Comparison of ENCODE assay signal across 9 cellular contexts in genomic region chr13:41995946-41996345, GRCh38. TPM values are rescaled to one million over a fixed set of nuclear protein-coding genes. Genes with fewer than 3 reads are reported as not detected.
DNase-seq lines count a peak whose midpoint lies in the region; ATAC-seq and TF ChIP-seq lines count a peak whose summit lies in the region.
"Had no signal": no experiment of that assay in that cellular context is flagged by ENCODE, and none has a peak within 500 bp of the region (broad histone marks: within the 10 kb centered on the region; RNA-seq: fewer than 3 reads in every experiment).

No MANE protein-coding gene starts in this region.

- peak; percentile 70 for ATAC-seq in Right ventricle myocardium superior (ENCODE audit: poor library complexity)
- ATAC-seq in effector memory CD8-positive, alpha-beta T cell (replicated peaks): peak; percentile 45
- no peak for ATAC-seq in gastroesophageal sphincter
- ATAC-seq in sciatic nerve: no peak

- H3K36me3 ChIP-seq in right atrium auricular region: no peaks in the 10 kb centered on the region
- H3K36me3 ChIP-seq in gastroesophageal sphincter: no peaks in the 10 kb centered on the region
- H3K36me3 ChIP-seq: BLaER1 treated with 17β-estradiol and CSF1 and Interleukin-3, amounts not matched to agents 10 nM and 100 nM had no signal

- no peak for TF ChIP-seq EP300 in gastroesophageal sphincter (IDR thresholded peaks at IDR 0.05)

- H3K27me3 ChIP-seq in right atrium auricular region: no peaks in the 10 kb centered on the region
- no peaks in the 10 kb centered on the region for H3K27me3 ChIP-seq in gastroesophageal sphincter
- H3K27me3 ChIP-seq: BLaER1 treated with 17β-estradiol and CSF1 and Interleukin-3, amounts not matched to agents 10 nM and 100 nM had no signal

- no peaks in the 10 kb centered on the region for H3K4me1 Mint-ChIP-seq in effector memory CD8-positive, alpha-beta T cell (ENCODE audit: low read depth in 2 of 2)

- H3K4me1 ChIP-seq in right atrium auricular region (no peaks in the 10 kb centered on the region), gastroesophageal sphincter (no peaks in the 10 kb centered on the region)
- H3K4me1 ChIP-seq: BLaER1 treated with 17β-estradiol and CSF1 and Interleukin-3, amounts not matched to agents 10 nM and 100 nM had no signal

- TF ChIP-seq CTCF in right atrium auricular region (IDR thresholded peaks at IDR 0.05) (no peak), NB4 (IDR thresholded peaks at IDR 0.05; ENCODE audit: low read depth, low read length) (no peak), gastroesophageal sphincter (IDR thresholded peaks at IDR 0.05) (no peak)

- no peak overlapping the region for H3K4me3 ChIP-seq in right atrium auricular region
- no peak overlapping the region for H3K4me3 ChIP-seq in NB4 (ENCODE audit: low read depth, low read length)
- H3K4me3 ChIP-seq in gastroesophageal sphincter: no peak overlapping the region
- H3K4me3 ChIP-seq: BLaER1 treated with 17β-estradiol and CSF1 and Interleukin-3, amounts not matched to agents 10 nM and 100 nM had no signal

- DNase-seq in Right ventricle myocardium superior: no peak
- no peak for DNase-seq in right atrium auricular region (ENCODE audit: low spot score)
- DNase-seq in NB4 (ENCODE audit: low read depth): peak; percentile 86
- no peak for DNase-seq in effector memory CD8-positive, alpha-beta T cell
- peak; percentile 25 to 26 for DNase-seq in stimulated activated CD8-positive, alpha-beta memory T cell treated with anti-CD3 and anti-CD28 coated beads, Interleukin-7, amount 100 ng/mL, for 48 hours (ENCODE audit: extremely low read depth in 1 of 2, low read depth in 1 of 2)
- no peak for DNase-seq in posterior vena cava (ENCODE audit: low spot score)
- DNase-seq in sciatic nerve (ENCODE audit: low spot score): no peak

- intact Hi-C loops in Right ventricle myocardium superior (cut with DNase I) (no loop called here), posterior vena cava (cut with DNase I) (no loop called here), sciatic nerve (cut with DNase I) (no loop called here)

- peak overlapping the region in 1 of 2 donors; percentile 25 for H3K27ac ChIP-seq in right atrium auricular region
- H3K27ac ChIP-seq in gastroesophageal sphincter: no peak overlapping the region
- H3K27ac ChIP-seq: BLaER1 treated with 17β-estradiol and CSF1 and Interleukin-3, amounts not matched to agents 10 nM and 100 nM had no signal

- H3K9me3 Mint-ChIP-seq in effector memory CD8-positive, alpha-beta T cell: no peaks in the 10 kb centered on the region

- TF ChIP-seq POLR2A in NB4 (IDR thresholded peaks at IDR 0.05; ENCODE audit: extremely low read depth, insufficient read length): no peak
- no peak for TF ChIP-seq POLR2A in gastroesophageal sphincter (IDR thresholded peaks at IDR 0.05)

- peaks cover 3 to 19% of the 10 kb centered on the region in 2 donors for H3K27me3 Mint-ChIP-seq in effector memory CD8-positive, alpha-beta T cell

- H3K9me3 ChIP-seq in right atrium auricular region (no peaks in the 10 kb centered on the region), gastroesophageal sphincter (no peaks in the 10 kb centered on the region)
- H3K9me3 ChIP-seq: BLaER1 treated with 17β-estradiol and CSF1 and Interleukin-3, amounts not matched to agents 10 nM and 100 nM had no signal

- WGBS in gastroesophageal sphincter (ENCODE audit: low coverage in 1 of 2), 2 donors: 59 to 64% methylated on average over 4 to 5 of the region's 5 CpGs

- no peaks in the 10 kb centered on the region for H3K36me3 Mint-ChIP-seq in effector memory CD8-positive, alpha-beta T cell (ENCODE audit: insufficient read depth)

- H3K27ac Mint-ChIP-seq in effector memory CD8-positive, alpha-beta T cell: no peak overlapping the region

- no peak overlapping the region for H3K4me3 Mint-ChIP-seq in effector memory CD8-positive, alpha-beta T cell

RNA-seq across cellular contexts. Expression of gene VWA8, which starts 35.0 kb away (rescaled TPM):
- total RNA-seq in Right ventricle myocardium superior (40.3 TPM), right atrium auricular region (10 to 100 TPM; 25.9 to 32.8 TPM), gastroesophageal sphincter (10 to 100 TPM; 20.3 to 34.7 (median 23.9) TPM), posterior vena cava (10 to 100 TPM; 16.6 to 17.5 TPM), sciatic nerve (21.4 TPM)

RNA-seq across cellular contexts. Expression of gene DGKH, which starts 52.5 kb away (rescaled TPM):
- total RNA-seq in Right ventricle myocardium superior (4.2 TPM), right atrium auricular region (1 to 10 TPM; 4.1 to 6.6 TPM), gastroesophageal sphincter (10 to 100 TPM; 18.6 to 32.5 (median 19.6) TPM), posterior vena cava (10 to 100 TPM; 15.0 to 29.4 TPM), sciatic nerve (19.9 TPM)

Comparison
In these comparisons a context has a peak if more than half of its experiments do, and no peak if none do; other contexts are left out.
1. ATAC-seq: peak in Right ventricle myocardium superior (single experiment) and effector memory CD8-positive, alpha-beta T cell (single experiment); none in gastroesophageal sphincter (single experiment) and sciatic nerve (single experiment).
2. DNase-seq: peak in NB4 (single experiment) and stimulated activated CD8-positive, alpha-beta memory T cell treated with anti-CD3 and anti-CD28 coated beads, Interleukin-7, amount 100 ng/mL, for 48 hours (2 of 2); none in Right ventricle myocardium superior (single experiment), right atrium auricular region (single experiment), effector memory CD8-positive, alpha-beta T cell (0 of 3), posterior vena cava (single experiment) and sciatic nerve (single experiment).